ENCODE assay signal across 13 cellular contexts in the genomic region with DNA sequence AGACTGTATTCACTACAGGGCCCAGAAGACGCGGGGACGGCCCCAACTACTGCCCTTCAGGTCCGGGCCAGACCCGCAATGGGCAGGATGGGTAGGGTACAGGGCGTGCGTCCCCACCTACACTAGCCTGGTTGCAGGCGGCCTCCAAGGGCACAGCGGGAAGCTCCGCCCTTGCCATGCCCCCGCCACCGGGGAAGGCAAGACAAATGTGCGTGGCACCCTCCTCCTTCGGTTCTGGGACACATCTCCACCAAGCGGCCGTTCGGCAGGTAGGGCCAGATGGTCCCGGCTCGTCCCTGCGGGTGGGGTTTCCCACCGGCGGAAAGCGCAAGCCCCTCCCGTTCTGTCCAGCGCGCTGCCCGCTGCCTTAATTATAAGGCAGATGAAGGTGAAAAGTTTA. TPM values are rescaled to one million over a fixed set of nuclear protein-coding genes. Genes with fewer than 3 reads are reported as not detected.
DNase-seq lines count a peak whose midpoint lies in the region; ATAC-seq, FAIRE-seq and TF ChIP-seq lines count a peak whose summit lies in the region.
"Had no signal": no experiment of that assay in that cellular context is flagged by ENCODE, and none has a peak within 500 bp of the region (broad histone marks: within the 10 kb centered on the region; RNA-seq: fewer than 3 reads in every experiment).

No MANE protein-coding gene starts in this region.

- 83% methylated on average over 11 of the region's 27 CpGs for WGBS in K562 (ENCODE audit: insufficient coverage, low coverage, missing lambda C conversion rate)
- WGBS in tibial nerve, 2 donors: 64 to 70% methylated on average over 26 to 27 of the region's 27 CpGs

- in situ Hi-C loops in K562 (cut with MboI): no loop called here

- ATAC-seq in GM23338 (peak; percentile 13), K562 (no peak), naive B cell (ENCODE audit: low read depth in 2 of 2) (no peak)
- ATAC-seq: psoas muscle had no signal

- peaks cover 22% of the 10 kb centered on the region for H4K20me1 ChIP-seq in GM23338 (replicated peaks; ENCODE audit: insufficient read depth)
- H4K20me1 ChIP-seq in K562 (replicated peaks; ENCODE audit: control insufficient read depth, insufficient read depth, low read length): peaks cover 15% of the 10 kb centered on the region

- CTCF ChIA-PET in CD8-positive, alpha-beta memory T cell (lab: Charles Lee): no interaction called here
- CTCF ChIA-PET in K562 (lab: Yijun Ruan, JAX; ENCODE audit: low intra/inter-chr PET ratio): no interaction called here

- no peaks in the 10 kb centered on the region for H3K9me2 ChIP-seq in GM23338 (ENCODE audit: insufficient read depth)

- POLR2A ChIA-PET in CD8-positive, alpha-beta memory T cell (lab: Charles Lee): no interaction called here
- POLR2A ChIA-PET in K562 (lab: Yijun Ruan, JAX): interaction anchor here (0.6 to 1.0 kb wide), 2 partner anchors 35 to 309 kb away, joined by 3 read pairs; no protein-coding TSS in a partner anchor

- H3K27ac ChIP-seq in CD8-positive, alpha-beta memory T cell (ENCODE audit: low read depth, low read length): no peak overlapping the region
- H3K27ac ChIP-seq in GM23338 (ENCODE audit: low read depth): no peak overlapping the region
- H3K27ac ChIP-seq in K562 (ENCODE audit: extremely low read depth, low read depth, low read length): no peak overlapping the region
- no peak overlapping the region for H3K27ac ChIP-seq in tibial nerve
- H3K27ac ChIP-seq: SJCRH30 had no signal

- H3K27me3 ChIP-seq in CD8-positive, alpha-beta memory T cell (ENCODE audit: insufficient read depth, low read length, poor library complexity, severe bottlenecking): no peaks in the 10 kb centered on the region
- H3K27me3 ChIP-seq in GM23338 (ENCODE audit: insufficient read depth) (no peaks in the 10 kb centered on the region), K562 (ENCODE audit: control insufficient read depth in 2 of 2, insufficient read depth in 2 of 2, low read length in 2 of 2) (no peaks in the 10 kb centered on the region), tibial nerve (no peaks in the 10 kb centered on the region)
- H3K27me3 ChIP-seq: SJCRH30 had no signal

- intact Hi-C loops in K562 (cut with micrococcal nuclease): loop anchor here (5.0 kb wide), 1 partner anchor 66 kb away; a partner anchor contains a TSS

- no TSS peak for BruUV-seq in K562 (replicated peaks; lab: Mats Ljungman, UMichigan)

- H3K9me1 ChIP-seq in K562 (ENCODE audit: control insufficient read depth, insufficient read depth, low read length): no peaks in the 10 kb centered on the region

- peak overlapping the region; percentile 84 for H3K4me2 ChIP-seq in GM23338
- no peak overlapping the region for H3K4me2 ChIP-seq in K562 (ENCODE audit: insufficient read depth, low read length)

- peak in 1 of 5 donors; percentile 53 for DNase-seq in CD8-positive, alpha-beta memory T cell
- DNase-seq in GM23338 (ENCODE audit: low spot score) (peak; percentile 73), K562 (ENCODE audit: extremely low read depth in 1 of 4, low spot score in 3 of 4) (no peak), naive B cell (no peak), SKM-1 treated with dmso at 0.1 percent for 144 hours (lab: John Stamatoyannopoulos, UW; ENCODE audit: unreplicated experiment) (no peak), tibial nerve (ENCODE audit: low spot score in 2 of 2) (no peak), foreskin melanocyte (no peak)
- DNase-seq: activated naive CD4-positive, alpha-beta T cell; effector memory CD4-positive, alpha-beta T cell; NK-92 treated with Interleukin-12 subunit alpha and Interleukin-12 subunit beta, amount 100 ng/mL, for 24 hours; psoas muscle had no signal

- no peaks in the 10 kb centered on the region for H3K9me3 ChIP-seq in CD8-positive, alpha-beta memory T cell (ENCODE audit: low read length)
- H3K9me3 ChIP-seq in K562 (replicated peaks; ENCODE audit: control insufficient read depth, insufficient read depth, low read depth, low read length): no peaks in the 10 kb centered on the region
- no peaks in the 10 kb centered on the region for H3K9me3 ChIP-seq in tibial nerve
- H3K9me3 ChIP-seq: psoas muscle, SJCRH30 had no signal

- H3K9ac ChIP-seq in K562 (ENCODE audit: insufficient read depth in 1 of 2, low read depth in 2 of 2, low read length in 2 of 2): 0 out of 4 replicates have a peak overlapping the region, but pooled peaks of 1 of the 2 experiments have one; percentile 17

- peaks cover 0 to 28% (median 0%) of the 10 kb centered on the region in 3 donors for H3K36me3 Mint-ChIP-seq in CD8-positive, alpha-beta memory T cell
- H3K36me3 Mint-ChIP-seq in GM23338 (ENCODE audit: low read depth) (peaks cover 16% of the 10 kb centered on the region; the same call in 2 of the 3 replicates), naive B cell (no peaks in the 10 kb centered on the region)

- H3K9me3 Mint-ChIP-seq in CD8-positive, alpha-beta memory T cell: peaks cover 0 to 3% (median 0%) of the 10 kb centered on the region in 5 donors
- H3K9me3 Mint-ChIP-seq in GM23338 (no peaks in the 10 kb centered on the region), naive B cell (no peaks in the 10 kb centered on the region)

- TF ChIP-seq CTCF in GM23338 (conservative IDR thresholded peaks at IDR 0.05; ENCODE audit: low read depth in 2 of 2) (peak; percentile 30 to 51; a peak in 3 of 4 replicates), K562 (IDR thresholded peaks at IDR 0.05 in 2 of 3, conservative IDR thresholded peaks at IDR 0.05 in 1 of 3; ENCODE audit: insufficient read depth in 2 of 3, low read depth in 1 of 3, low read length in 3 of 3) (no peak), tibial nerve (IDR thresholded peaks at IDR 0.05) (no peak)

- peaks cover 27% of the 10 kb centered on the region for H3K79me2 ChIP-seq in GM23338 (replicated peaks; ENCODE audit: insufficient read depth)
- peaks cover 44% of the 10 kb centered on the region for H3K79me2 ChIP-seq in K562 (ENCODE audit: control insufficient read depth, insufficient read depth, low read length)

- peaks cover 0 to 4% of the 10 kb centered on the region in 2 donors for H3K27me3 Mint-ChIP-seq in CD8-positive, alpha-beta memory T cell
- H3K27me3 Mint-ChIP-seq in GM23338 (ENCODE audit: insufficient read depth, low read depth, poor library complexity) (peaks cover 6% of the 10 kb centered on the region), naive B cell (no peaks in the 10 kb centered on the region)

- H3K36me3 ChIP-seq in CD8-positive, alpha-beta memory T cell (ENCODE audit: insufficient read depth, low read length): peaks cover 15% of the 10 kb centered on the region
- H3K36me3 ChIP-seq in GM23338 (ENCODE audit: insufficient read depth) (peaks cover 3% of the 10 kb centered on the region; the same call in 1 of the 2 replicates), K562 (ENCODE audit: control insufficient read depth, insufficient read depth, low read length) (peaks cover 40% of the 10 kb centered on the region; the same call in 2 of the 3 replicates), tibial nerve (peaks cover 0 to 27% (median 0%) of the 10 kb centered on the region in 3 donors)

- peak overlapping the region in 2 of 7 donors; percentile 40 to 100 for H3K4me3 Mint-ChIP-seq in CD8-positive, alpha-beta memory T cell
- H3K4me3 Mint-ChIP-seq in GM23338: peak overlapping the region; percentile 89; the same call in 2 of the 3 replicates
- H3K4me3 Mint-ChIP-seq in naive B cell: peak overlapping the region in 3 of 8 donors; percentile 49 to 76 (median 54)

- TF ChIP-seq EP300 in K562 (IDR thresholded peaks at IDR 0.05; ENCODE audit: low read length) (no peak), tibial nerve (IDR thresholded peaks at IDR 0.05) (no peak)

- TF ChIP-seq RAD21 in K562 (CRISPR knock-in tag; conservative IDR thresholded peaks at IDR 0.05 in 1 of 2, IDR thresholded peaks at IDR 0.05 in 1 of 2): no peak

- peaks cover 13% of the 10 kb centered on the region; the same call in 1 of the 2 replicates for H3F3A ChIP-seq in GM23338 (replicated peaks; ENCODE audit: low read depth)

- no peak overlapping the region for H3K4me3 ChIP-seq in CD8-positive, alpha-beta memory T cell (ENCODE audit: low read length)
- H3K4me3 ChIP-seq in GM23338 (peak overlapping the region; percentile 68), K562 (no peak overlapping the region), tibial nerve (no peak overlapping the region)
- H3K4me3 ChIP-seq: psoas muscle, SJCRH30 had no signal

- no peak for FAIRE-seq in K562 (lab: Jason Lieb, UNC)
- FAIRE-seq: TTC549 had no signal

- no peak overlapping the region for H2AFZ ChIP-seq in GM23338
- H2AFZ ChIP-seq in K562 (ENCODE audit: low read depth, low read length): no peak overlapping the region

- H3K27ac Mint-ChIP-seq in CD8-positive, alpha-beta memory T cell: peak overlapping the region in 5 of 8 donors; percentile 14 to 100 (median 66)
- no peak overlapping the region for H3K27ac Mint-ChIP-seq in GM23338
- H3K27ac Mint-ChIP-seq in naive B cell: peak overlapping the region; percentile 43 to 100 (median 94)

- TF ChIP-seq POLR2A in K562 (conservative IDR thresholded peaks at IDR 0.05) (0 out of 2 replicates have a peak, but pooled peaks have one; percentile 36), tibial nerve (IDR thresholded peaks at IDR 0.05) (no peak)

- peaks cover 23% of the 10 kb centered on the region for H3K4me1 ChIP-seq in CD8-positive, alpha-beta memory T cell (ENCODE audit: insufficient read depth, low read length)
- H3K4me1 ChIP-seq in GM23338 (ENCODE audit: insufficient read depth) (peaks cover 31% of the 10 kb centered on the region), K562 (replicated peaks in 1 of 2; ENCODE audit: control insufficient read depth in 2 of 2, insufficient read depth in 2 of 2, low read length in 2 of 2) (peaks cover 14 to 27% of the 10 kb centered on the region in 2 experiments), tibial nerve (peaks cover 3 to 56% (median 26%) of the 10 kb centered on the region in 4 donors)

- H3K4me1 Mint-ChIP-seq in CD8-positive, alpha-beta memory T cell: peaks cover 32 to 50% (median 41%) of the 10 kb centered on the region in 3 donors
- H3K4me1 Mint-ChIP-seq in GM23338: peaks cover 29% of the 10 kb centered on the region
- peaks cover 13 to 48% (median 28%) of the 10 kb centered on the region in 3 donors for H3K4me1 Mint-ChIP-seq in naive B cell

RNA-seq across cellular contexts. Expression of a gene that starts 5.6 kb away (rescaled TPM):
- total RNA-seq in CD8-positive, alpha-beta memory T cell: 10 to 100 TPM; 48.9 to 52.9 TPM
- 65.0 TPM for polyA plus RNA-seq in CD8-positive, alpha-beta memory T cell
- 30.2 and 40.5 TPM in 2 replicates for total RNA-seq in GM23338 (2014; rRNA removed; shearing (Covaris generic))
- 34.4 and 39.1 TPM in 2 replicates for polyA plus RNA-seq in GM23338 (2016; fragmentation: Nextera tagmentation; extraction: Ambion mirVana)
- 6.8 and 14.9 TPM in 2 replicates for total RNA-seq in K562 (2011; cell fraction: chromatin; rRNA removed; ENCODE audit: low replicate concordance)
- total RNA-seq in K562 (2011; cell fraction: nucleolus; rRNA removed): 15.7 and 16.8 TPM in 2 replicates
- 10.8 and 11.6 TPM in 2 replicates for total RNA-seq in K562 (2011; cell fraction: nucleoplasm; rRNA removed)
- total RNA-seq in K562 (2014; rRNA removed): 50.4 and 50.9 TPM in 2 replicates
- total RNA-seq in K562 (2014; rRNA removed; fragmentation: Illumina TruSeq; extraction: Trizol): 27.5 and 31.9 TPM in 2 replicates
- 35.0 and 35.7 TPM in 2 replicates for total RNA-seq in K562 (2015; rRNA removed; fragmentation: Illumina TruSeq; extraction: Trizol)
- 30.3 and 35.7 TPM in 2 replicates for total RNA-seq in K562 (2021)
- polyA plus RNA-seq in K562 (2011; rRNA removed): 31.7 and 37.7 TPM in 2 replicates
- polyA plus RNA-seq in K562 (2011; cell fraction: cytosol; rRNA removed): 40.1 and 55.8 TPM in 2 replicates
- polyA plus RNA-seq in K562 (2011; cell fraction: nucleus; rRNA removed): 21.6 and 23.4 TPM in 2 replicates
- 22.6 and 23.8 TPM in 2 replicates for polyA plus RNA-seq in K562 (2012)
- polyA plus RNA-seq in K562 (2014; fragmentation: Illumina TruSeq; extraction: Trizol): 35.6 and 36.1 TPM in 2 replicates
- 1 to 10 TPM; 7.7 to 8.9 TPM for polyA plus RNA-seq in K562 (2014; fragmentation: Nextera tagmentation; extraction: Ambion mirVana)
- polyA plus RNA-seq in K562 (2014; rRNA removed): 37.5 and 46.5 TPM in 2 replicates
- polyA minus RNA-seq in K562 (2011; rRNA and poly(A)+ RNA removed): 15.8 and 20.0 TPM in 2 replicates
- polyA minus RNA-seq in K562 (2011; cell fraction: cytosol; rRNA and poly(A)+ RNA removed): 9.6 and 12.7 TPM in 2 replicates
- polyA minus RNA-seq in K562 (2011; cell fraction: nucleus; rRNA and poly(A)+ RNA removed): 5.7 and 6.7 TPM in 2 replicates
- polyA plus RNA-seq in naive B cell (ENCODE audit: low read depth in 6 of 6): 10 to 100 TPM; 58.3 to 81.9 (median 65.7) TPM
- 10 to 100 TPM; 19.4 to 50.5 (median 26.2) TPM for total RNA-seq in tibial nerve

RNA-seq across cellular contexts. Expression of a gene that starts 5.8 kb away (rescaled TPM):
- total RNA-seq in CD8-positive, alpha-beta memory T cell: 10 to 100 TPM; 11.9 to 12.5 TPM
- polyA plus RNA-seq in CD8-positive, alpha-beta memory T cell: 3.8 TPM
- total RNA-seq in GM23338 (2014; rRNA removed; shearing (Covaris generic)): 15.7 and 17.3 TPM in 2 replicates
- polyA plus RNA-seq in GM23338 (2016; fragmentation: Nextera tagmentation; extraction: Ambion mirVana): 3.7 and 4.2 TPM in 2 replicates
- 25.2 and 30.4 TPM in 2 replicates for total RNA-seq in K562 (2011; cell fraction: chromatin; rRNA removed; ENCODE audit: low replicate concordance)
- 20.7 and 30.9 TPM in 2 replicates for total RNA-seq in K562 (2011; cell fraction: nucleolus; rRNA removed)
- 17.2 and 29.5 TPM in 2 replicates for total RNA-seq in K562 (2011; cell fraction: nucleoplasm; rRNA removed)
- 7.0 and 9.6 TPM in 2 replicates for total RNA-seq in K562 (2014; rRNA removed)
- total RNA-seq in K562 (2014; rRNA removed; fragmentation: Illumina TruSeq; extraction: Trizol): 6.5 and 6.9 TPM in 2 replicates
- total RNA-seq in K562 (2015; rRNA removed; fragmentation: Illumina TruSeq; extraction: Trizol): 6.1 and 7.9 TPM in 2 replicates
- 8.6 and 10.2 TPM in 2 replicates for total RNA-seq in K562 (2021)
- polyA plus RNA-seq in K562 (2011; rRNA removed): 15.7 and 21.9 TPM in 2 replicates
- 14.1 and 19.4 TPM in 2 replicates for polyA plus RNA-seq in K562 (2011; cell fraction: cytosol; rRNA removed)
- 36.9 and 43.8 TPM in 2 replicates for polyA plus RNA-seq in K562 (2011; cell fraction: nucleus; rRNA removed)
- 6.2 and 9.0 TPM in 2 replicates for polyA plus RNA-seq in K562 (2012)
- polyA plus RNA-seq in K562 (2014; fragmentation: Illumina TruSeq; extraction: Trizol): 7.4 and 9.7 TPM in 2 replicates
- 1 to 10 TPM; 1.2 to 1.8 TPM for polyA plus RNA-seq in K562 (2014; fragmentation: Nextera tagmentation; extraction: Ambion mirVana)
- polyA plus RNA-seq in K562 (2014; rRNA removed): 9.5 and 11.9 TPM in 2 replicates
- polyA minus RNA-seq in K562 (2011; rRNA and poly(A)+ RNA removed): 21.8 and 24.4 TPM in 2 replicates
- polyA minus RNA-seq in K562 (2011; cell fraction: cytosol; rRNA and poly(A)+ RNA removed): 6.7 and 30.8 TPM in 2 replicates
- polyA minus RNA-seq in K562 (2011; cell fraction: nucleus; rRNA and poly(A)+ RNA removed): 27.7 and 41.8 TPM in 2 replicates
- polyA plus RNA-seq in naive B cell (ENCODE audit: low read depth in 6 of 6): 1 to 10 TPM in 5 of 6 donors, not detected in 1; 2.3 to 3.5 (median 3.1) TPM
- total RNA-seq in tibial nerve: 10 to 100 TPM; 16.3 to 37.2 (median 20.3) TPM

Comparison
In these comparisons a context has a peak if more than half of its experiments do, and no peak if none do; other contexts are left out.
1. CTCF ChIP-seq: peak in GM23338 (2 of 2); none in K562 (0 of 3) and tibial nerve (0 of 5).